ENCODE assay signal across 8 cellular contexts in genomic region chr12:118060301-118061010, GRCh38. TPM values are rescaled to one million over a fixed set of nuclear protein-coding genes. Genes with fewer than 3 reads are reported as not detected.
A peak's percentile ranks its signal among the peaks of the same experiment; 100 is the strongest.
DNase-seq lines count a peak whose midpoint lies in the region; ATAC-seq and TF ChIP-seq lines count a peak whose summit lies in the region.

No MANE protein-coding gene starts in this region.

- H3K36me3 ChIP-seq in kidney epithelial cell (ENCODE audit: control insufficient read depth, insufficient read depth, low read length) (no peaks in the 10 kb centered on the region), spleen (no peaks in the 10 kb centered on the region)

- no peaks in the 10 kb centered on the region for H3K9me3 Mint-ChIP-seq in T-cell

- POLR2A ChIA-PET in T-cell (lab: Charles Lee): interaction anchor here (0.6 to 1.9 kb wide), 2 partner anchors 8 to 75 kb away, joined by 3 to 17 read pairs; no protein-coding TSS in a partner anchor

- intact Hi-C loops in spleen (cut with DNase I; ENCODE audit: low total_unique reads): no loop called here

- H3K36me3 Mint-ChIP-seq in T-cell: no peaks in the 10 kb centered on the region

- peak overlapping the region; percentile 80 to 90 (median 90) for H3K4me3 Mint-ChIP-seq in T-cell

- peak overlapping the region; percentile 94 to 96 for H3K27ac Mint-ChIP-seq in T-cell

- 2 to 11% (median 3%) methylated on average over 7 to 46 of the region's 46 CpGs for WGBS in spleen, 5 donors

- H3K4me3 ChIP-seq in GM12865 (ENCODE audit: low read depth, low read length): peak overlapping the region; percentile 68
- H3K4me3 ChIP-seq in cardiac fibroblast (replicated peaks in 1 of 2; ENCODE audit: low read depth in 2 of 2, low read length in 2 of 2): peak overlapping the region; percentile 75 to 77
- peak overlapping the region; percentile 73 for H3K4me3 ChIP-seq in kidney epithelial cell (ENCODE audit: low read depth, low read length)
- H3K4me3 ChIP-seq in spleen: peak overlapping the region; percentile 34 to 85 (median 64)

- H3K4me1 Mint-ChIP-seq in T-cell: peaks cover 49 to 60% (median 59%) of the 10 kb centered on the region in 3 donors

- H3K27me3 ChIP-seq in kidney epithelial cell (ENCODE audit: control insufficient read depth, insufficient read depth, low read length): no peaks in the 10 kb centered on the region
- H3K27me3 ChIP-seq in spleen (replicated peaks in 1 of 7): no peaks in the 10 kb centered on the region

- CTCF ChIA-PET in T-cell (lab: Charles Lee): interaction anchor here (0.6 to 1.8 kb wide), 6 partner anchors 7 to 316 kb away, joined by 3 to 9 read pairs (median 4); partner anchors contain the start of gene SUDS3 (in 1 of the 2)

- H3K27ac ChIP-seq in spleen: peak overlapping the region; percentile 61 to 97 (median 93)

- TF ChIP-seq POLR2A in spleen (IDR thresholded peaks at IDR 0.05): no peak

- no peaks in the 10 kb centered on the region for H3K27me3 Mint-ChIP-seq in T-cell

- no peaks in the 10 kb centered on the region for H3K9me3 ChIP-seq in spleen

- H3K4me1 ChIP-seq in spleen: peaks cover 19 to 90% (median 61%) of the 10 kb centered on the region in 6 donors

- ATAC-seq in HG02973 (IDR thresholded peaks at IDR 0.05; ENCODE audit: unreplicated experiment) (peak; percentile 19), T-cell (replicated peaks in 1 of 4) (peak; percentile 21 to 50 (median 26)), HG03469 (IDR thresholded peaks at IDR 0.05; ENCODE audit: unreplicated experiment) (no peak)

- peak; percentile 48 for DNase-seq in GM12865 (ENCODE audit: low read depth)
- peak in 14 of 34 experiments; percentile 4 to 40 (median 10) for DNase-seq in T-cell
- peak; percentile 24 to 45 for DNase-seq in cardiac fibroblast (ENCODE audit: low read depth in 2 of 2)
- no peak for DNase-seq in kidney epithelial cell (ENCODE audit: low read depth)
- DNase-seq in spleen: peak; percentile 92
- no peak for DNase-seq in D341Med (ENCODE audit: low spot score)

- TF ChIP-seq CTCF in GM12865 (IDR thresholded peaks at IDR 0.05; ENCODE audit: insufficient read depth, low read depth, low read length, missing control alignments) (no peak), cardiac fibroblast (IDR thresholded peaks at IDR 0.05; ENCODE audit: low read depth, low read length) (no peak), kidney epithelial cell (IDR thresholded peaks at IDR 0.05; ENCODE audit: insufficient read depth, low read length, poor library complexity, severe bottlenecking) (no peak), spleen (IDR thresholded peaks at IDR 0.05 in 8 of 11, conservative IDR thresholded peaks at IDR 0.05 in 3 of 11) (no peak)

RNA-seq across cellular contexts. Expression of gene WSB2, which starts 0.5 kb away (rescaled TPM):
- total RNA-seq in T-cell (10 to 100 TPM; 19.6 to 33.7 (median 25.8) TPM), kidney epithelial cell (81.1 and 92.6 TPM in 2 replicates), spleen (10 to 100 TPM; 33.1 to 63.2 (median 48.9) TPM)
- polyA plus RNA-seq in spleen: 10 to 100 TPM; 14.4 to 25.3 (median 18.6) TPM

RNA-seq across cellular contexts. Expression of gene VSIG10, which starts 43.4 kb away (rescaled TPM):
- 1 to 10 TPM; 1.6 to 4.1 (median 3.2) TPM for total RNA-seq in T-cell
- total RNA-seq in kidney epithelial cell: 14.4 and 22.0 TPM in 2 replicates
- 10 to 100 TPM; 11.6 to 22.9 (median 18.2) TPM for total RNA-seq in spleen
- 1 to 10 TPM; 4.9 to 7.0 (median 5.2) TPM for polyA plus RNA-seq in spleen

RNA-seq across cellular contexts. Expression of gene RFC5, which starts 44.0 kb away (rescaled TPM):
- 10 to 100 TPM; 12.4 to 16.3 (median 13.5) TPM for total RNA-seq in T-cell
- 10.1 and 13.7 TPM in 2 replicates for total RNA-seq in kidney epithelial cell
- total RNA-seq in spleen: 10 to 100 TPM in 5 of 7 donors, 1 to 10 TPM in 2; 8.1 to 18.4 (median 12.6) TPM
- 10 to 100 TPM in 1 of 3 donors, 1 to 10 TPM in 2; 6.6 to 11.0 (median 9.1) TPM for polyA plus RNA-seq in spleen

Comparison
In these comparisons a context has a peak if more than half of its experiments do, and no peak if none do; other contexts are left out.
1. DNase-seq: peak in GM12865 (single experiment), cardiac fibroblast (2 of 2) and spleen (single experiment); none in kidney epithelial cell (single experiment) and D341Med (single experiment).
2. Peak in every context shown above with its lines, with median percentiles within 50 percentile points of each other: H3K4me3 ChIP-seq.